ENCODE assay signal across 1 cellular context in the genomic region with DNA sequence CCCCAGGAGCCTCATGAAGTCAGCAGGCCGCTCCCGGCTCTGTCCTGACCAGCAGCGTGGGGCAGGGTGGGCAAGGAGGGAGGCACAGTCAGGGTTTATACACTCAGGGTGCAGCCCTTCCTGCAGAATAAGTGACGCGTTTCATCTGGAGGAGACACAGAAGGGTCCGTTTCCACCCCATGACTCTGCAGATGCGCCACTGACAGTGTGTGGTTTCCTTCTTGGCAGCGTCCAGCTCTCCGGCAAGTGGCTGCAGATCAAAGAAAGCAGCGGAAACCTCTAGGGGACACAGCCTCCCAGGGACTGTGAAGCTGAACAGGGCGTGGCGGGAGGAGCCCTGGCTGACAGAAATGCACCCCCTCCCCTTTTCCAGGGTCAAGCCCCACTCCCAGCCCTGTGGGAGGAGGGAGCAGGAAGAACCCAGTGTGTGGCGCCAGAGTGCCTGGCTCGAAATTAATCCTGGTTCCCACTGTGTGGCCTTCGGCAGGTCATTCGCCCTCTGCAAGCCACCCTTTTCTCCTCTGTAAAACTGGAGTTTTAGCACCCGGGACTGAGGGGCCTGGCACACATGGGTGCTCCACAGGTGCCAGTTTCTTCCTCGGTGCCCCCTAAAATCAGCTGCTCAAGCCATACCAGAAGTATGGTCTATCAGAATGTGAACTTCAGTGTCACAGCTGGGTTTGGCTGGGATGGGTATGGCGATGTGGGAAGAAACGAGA.
A peak's percentile ranks its signal among the peaks of the same experiment; 100 is the strongest.
TF ChIP-seq lines count a peak whose summit lies in the region.

No MANE protein-coding gene starts in this region.

TF ChIP-seq in HepG2, 621 proteins besides CTCF, POLR2A, EP300 and RAD21 (continued from another document and continues in another):
- TF ChIP-seq, protein P1, sequence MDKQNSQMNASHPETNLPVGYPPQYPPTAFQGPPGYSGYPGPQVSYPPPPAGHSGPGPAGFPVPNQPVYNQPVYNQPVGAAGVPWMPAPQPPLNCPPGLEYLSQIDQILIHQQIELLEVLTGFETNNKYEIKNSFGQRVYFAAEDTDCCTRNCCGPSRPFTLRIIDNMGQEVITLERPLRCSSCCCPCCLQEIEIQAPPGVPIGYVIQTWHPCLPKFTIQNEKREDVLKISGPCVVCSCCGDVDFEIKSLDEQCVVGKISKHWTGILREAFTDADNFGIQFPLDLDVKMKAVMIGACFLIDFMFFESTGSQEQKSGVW (CRISPR knock-in tag; IDR thresholded peaks at IDR 0.05; ENCODE audit: borderline replicate concordance), result no peak
- TF ChIP-seq, protein P2, sequence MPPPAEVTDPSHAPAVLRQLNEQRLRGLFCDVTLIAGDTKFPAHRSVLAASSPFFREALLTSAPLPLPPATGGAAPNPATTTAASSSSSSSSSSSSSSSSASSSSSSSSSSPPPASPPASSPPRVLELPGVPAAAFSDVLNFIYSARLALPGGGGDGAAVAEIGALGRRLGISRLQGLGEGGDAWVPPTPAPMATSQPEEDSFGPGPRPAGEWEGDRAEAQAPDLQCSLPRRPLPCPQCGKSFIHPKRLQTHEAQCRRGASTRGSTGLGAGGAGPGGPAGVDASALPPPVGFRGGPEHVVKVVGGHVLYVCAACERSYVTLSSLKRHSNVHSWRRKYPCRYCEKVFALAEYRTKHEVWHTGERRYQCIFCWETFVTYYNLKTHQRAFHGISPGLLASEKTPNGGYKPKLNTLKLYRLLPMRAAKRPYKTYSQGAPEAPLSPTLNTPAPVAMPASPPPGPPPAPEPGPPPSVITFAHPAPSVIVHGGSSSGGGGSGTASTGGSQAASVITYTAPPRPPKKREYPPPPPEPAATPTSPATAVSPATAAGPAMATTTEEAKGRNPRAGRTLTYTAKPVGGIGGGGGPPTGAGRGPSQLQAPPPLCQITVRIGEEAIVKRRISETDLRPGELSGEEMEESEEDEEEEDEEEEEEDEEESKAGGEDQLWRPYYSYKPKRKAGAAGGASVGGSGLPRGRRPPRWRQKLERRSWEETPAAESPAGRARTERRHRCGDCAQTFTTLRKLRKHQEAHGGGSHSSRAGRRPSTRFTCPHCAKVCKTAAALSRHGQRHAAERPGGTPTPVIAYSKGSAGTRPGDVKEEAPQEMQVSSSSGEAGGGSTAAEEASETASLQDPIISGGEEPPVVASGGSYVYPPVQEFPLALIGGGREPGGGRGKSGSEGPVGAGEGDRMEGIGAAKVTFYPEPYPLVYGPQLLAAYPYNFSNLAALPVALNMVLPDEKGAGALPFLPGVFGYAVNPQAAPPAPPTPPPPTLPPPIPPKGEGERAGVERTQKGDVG (CRISPR knock-in tag; IDR thresholded peaks at IDR 0.05; ENCODE audit: borderline replicate concordance), result peak; percentile 71; the same call in 1 of the 2 replicates
- TF ChIP-seq ZBTB38 (CRISPR knock-in tag; IDR thresholded peaks at IDR 0.05) (peak; percentile 87), JUN (CRISPR knock-in tag; IDR thresholded peaks at IDR 0.05) (no peak), SP5 (CRISPR knock-in tag; IDR thresholded peaks at IDR 0.05; ENCODE audit: borderline replicate concordance, low read depth) (peak; percentile 91), ZNF567 (CRISPR knock-in tag; IDR thresholded peaks at IDR 0.05; ENCODE audit: borderline replicate concordance) (peak; percentile 68), ZFY (CRISPR knock-in tag; IDR thresholded peaks at IDR 0.05) (no peak), ZNF530 (CRISPR knock-in tag; IDR thresholded peaks at IDR 0.05; ENCODE audit: low read depth) (no peak), SCMH1 (CRISPR knock-in tag; IDR thresholded peaks at IDR 0.05; ENCODE audit: borderline replicate concordance) (no peak), RBFOX2 (IDR thresholded peaks at IDR 0.05; ENCODE audit: low read depth, low read length) (0 out of 2 replicates have a peak, but pooled peaks have one; percentile 19), FOXA3 (CRISPR knock-in tag; IDR thresholded peaks at IDR 0.05) (peak; percentile 75), ZNF546 (CRISPR knock-in tag; conservative IDR thresholded peaks at IDR 0.05) (no peak; the same call in 1 of the 2 replicates), ZNF274 (CRISPR knock-in tag; IDR thresholded peaks at IDR 0.05) (no peak), AGO1 (IDR thresholded peaks at IDR 0.05; ENCODE audit: low read depth, low read length, poor library complexity, severe bottlenecking) (no peak), GPN1 (CRISPR knock-in tag; IDR thresholded peaks at IDR 0.05; ENCODE audit: borderline replicate concordance) (no peak), ZNF264 (CRISPR knock-in tag; IDR thresholded peaks at IDR 0.05) (peak; percentile 11), ESRRA (CRISPR knock-in tag; IDR thresholded peaks at IDR 0.05; ENCODE audit: low read depth) (peak; percentile 9; the same call in 1 of the 2 replicates), SMAD1 (CRISPR knock-in tag; IDR thresholded peaks at IDR 0.05; ENCODE audit: borderline replicate concordance, low read depth) (peak; percentile 89; the same call in 1 of the 2 replicates), PITX1 (CRISPR knock-in tag; IDR thresholded peaks at IDR 0.05) (peak; percentile 87), ZFP41 (CRISPR knock-in tag; IDR thresholded peaks at IDR 0.05; ENCODE audit: borderline replicate concordance) (no peak), ZNF160 (CRISPR knock-in tag; IDR thresholded peaks at IDR 0.05) (no peak), ZNF629 (CRISPR knock-in tag; conservative IDR thresholded peaks at IDR 0.05) (no peak), NFE2L1 (CRISPR knock-in tag; IDR thresholded peaks at IDR 0.05; ENCODE audit: borderline replicate concordance) (0 out of 2 replicates have a peak, but pooled peaks have one; percentile 46), HMG20B (CRISPR knock-in tag; conservative IDR thresholded peaks at IDR 0.05) (0 out of 2 replicates have a peak, but pooled peaks have one; percentile 51), CBX5 (CRISPR knock-in tag; IDR thresholded peaks at IDR 0.05; ENCODE audit: borderline replicate concordance) (peak; percentile 72), ZMYM4 (CRISPR knock-in tag; IDR thresholded peaks at IDR 0.05) (peak; percentile 52), NFE2 (CRISPR knock-in tag; IDR thresholded peaks at IDR 0.05) (peak; percentile 26), ZNF577 (CRISPR knock-in tag; IDR thresholded peaks at IDR 0.05; ENCODE audit: borderline replicate concordance, low read depth) (no peak), HMG20A (CRISPR knock-in tag; IDR thresholded peaks at IDR 0.05; ENCODE audit: borderline replicate concordance) (peak; percentile 39; the same call in 1 of the 2 replicates), KDM3A (CRISPR knock-in tag; IDR thresholded peaks at IDR 0.05; ENCODE audit: low read depth) (peak; percentile 85; the same call in 1 of the 2 replicates), HNRNPLL (IDR thresholded peaks at IDR 0.05; ENCODE audit: low read depth, low read length, poor library complexity, severe bottlenecking) (no peak), NBN (conservative IDR thresholded peaks at IDR 0.05) (no peak), ZNF563 (CRISPR knock-in tag; IDR thresholded peaks at IDR 0.05) (peak; percentile 36; the same call in 1 of the 2 replicates), ZNF44 (CRISPR knock-in tag; IDR thresholded peaks at IDR 0.05) (0 out of 2 replicates have a peak, but pooled peaks have one; percentile 19), ARHGAP35 (CRISPR knock-in tag; IDR thresholded peaks at IDR 0.05; ENCODE audit: borderline replicate concordance) (no peak), MTF2 (CRISPR knock-in tag; IDR thresholded peaks at IDR 0.05; ENCODE audit: borderline replicate concordance) (no peak), ZNF253 (CRISPR knock-in tag; IDR thresholded peaks at IDR 0.05; ENCODE audit: borderline replicate concordance) (no peak), ZNF383 (CRISPR knock-in tag; IDR thresholded peaks at IDR 0.05; ENCODE audit: borderline replicate concordance) (0 out of 2 replicates have a peak, but pooled peaks have one; percentile 27)
- TF ChIP-seq, protein P3, sequence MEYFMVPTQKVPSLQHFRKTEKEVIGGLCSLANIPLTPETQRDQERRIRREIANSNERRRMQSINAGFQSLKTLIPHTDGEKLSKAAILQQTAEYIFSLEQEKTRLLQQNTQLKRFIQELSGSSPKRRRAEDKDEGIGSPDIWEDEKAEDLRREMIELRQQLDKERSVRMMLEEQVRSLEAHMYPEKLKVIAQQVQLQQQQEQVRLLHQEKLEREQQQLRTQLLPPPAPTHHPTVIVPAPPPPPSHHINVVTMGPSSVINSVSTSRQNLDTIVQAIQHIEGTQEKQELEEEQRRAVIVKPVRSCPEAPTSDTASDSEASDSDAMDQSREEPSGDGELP (IDR thresholded peaks at IDR 0.05; ENCODE audit: borderline replicate concordance, low read depth), result peak; percentile 26; the same call in 1 of the 2 replicates
- TF ChIP-seq, protein P4, sequence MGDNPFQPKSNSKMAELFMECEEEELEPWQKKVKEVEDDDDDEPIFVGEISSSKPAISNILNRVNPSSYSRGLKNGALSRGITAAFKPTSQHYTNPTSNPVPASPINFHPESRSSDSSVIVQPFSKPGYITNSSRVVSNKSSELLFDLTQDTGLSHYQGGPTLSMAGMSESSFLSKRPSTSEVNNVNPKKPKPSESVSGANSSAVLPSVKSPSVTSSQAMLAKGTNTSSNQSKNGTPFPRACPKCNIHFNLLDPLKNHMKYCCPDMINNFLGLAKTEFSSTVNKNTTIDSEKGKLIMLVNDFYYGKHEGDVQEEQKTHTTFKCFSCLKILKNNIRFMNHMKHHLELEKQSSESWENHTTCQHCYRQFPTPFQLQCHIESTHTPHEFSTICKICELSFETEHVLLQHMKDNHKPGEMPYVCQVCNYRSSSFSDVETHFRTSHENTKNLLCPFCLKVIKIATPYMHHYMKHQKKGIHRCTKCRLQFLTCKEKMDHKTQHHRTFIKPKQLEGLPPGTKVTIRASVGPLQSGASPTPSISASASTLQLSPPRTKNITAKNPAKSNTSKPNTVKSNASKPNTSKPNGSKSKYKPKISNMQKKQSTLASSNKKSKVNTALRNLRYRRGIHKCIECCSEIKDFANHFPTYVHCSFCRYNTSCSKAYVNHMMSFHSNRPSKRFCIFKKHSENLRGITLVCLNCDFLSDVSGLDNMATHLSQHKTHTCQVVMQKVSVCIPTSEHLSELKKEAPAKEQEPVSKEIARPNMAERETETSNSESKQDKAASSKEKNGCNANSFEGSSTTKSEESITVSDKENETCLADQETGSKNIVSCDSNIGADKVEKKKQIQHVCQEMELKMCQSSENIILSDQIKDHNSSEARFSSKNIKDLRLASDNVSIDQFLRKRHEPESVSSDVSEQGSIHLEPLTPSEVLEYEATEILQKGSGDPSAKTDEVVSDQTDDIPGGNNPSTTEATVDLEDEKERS (CRISPR knock-in tag; IDR thresholded peaks at IDR 0.05), result 0 out of 2 replicates have a peak, but pooled peaks have one; percentile 37
- TF ChIP-seq, protein P5, sequence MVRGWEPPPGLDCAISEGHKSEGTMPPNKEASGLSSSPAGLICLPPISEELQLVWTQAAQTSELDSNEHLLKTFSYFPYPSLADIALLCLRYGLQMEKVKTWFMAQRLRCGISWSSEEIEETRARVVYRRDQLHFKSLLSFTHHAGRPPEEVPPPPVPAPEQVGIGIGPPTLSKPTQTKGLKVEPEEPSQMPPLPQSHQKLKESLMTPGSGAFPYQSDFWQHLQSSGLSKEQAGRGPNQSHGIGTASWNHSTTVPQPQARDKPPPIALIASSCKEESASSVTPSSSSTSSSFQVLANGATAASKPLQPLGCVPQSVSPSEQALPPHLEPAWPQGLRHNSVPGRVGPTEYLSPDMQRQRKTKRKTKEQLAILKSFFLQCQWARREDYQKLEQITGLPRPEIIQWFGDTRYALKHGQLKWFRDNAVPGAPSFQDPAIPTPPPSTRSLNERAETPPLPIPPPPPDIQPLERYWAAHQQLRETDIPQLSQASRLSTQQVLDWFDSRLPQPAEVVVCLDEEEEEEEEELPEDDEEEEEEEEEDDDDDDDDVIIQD (CRISPR knock-in tag; IDR thresholded peaks at IDR 0.05; ENCODE audit: low read depth), result peak; percentile 87; the same call in 1 of the 2 replicates
- TF ChIP-seq, protein P6, sequence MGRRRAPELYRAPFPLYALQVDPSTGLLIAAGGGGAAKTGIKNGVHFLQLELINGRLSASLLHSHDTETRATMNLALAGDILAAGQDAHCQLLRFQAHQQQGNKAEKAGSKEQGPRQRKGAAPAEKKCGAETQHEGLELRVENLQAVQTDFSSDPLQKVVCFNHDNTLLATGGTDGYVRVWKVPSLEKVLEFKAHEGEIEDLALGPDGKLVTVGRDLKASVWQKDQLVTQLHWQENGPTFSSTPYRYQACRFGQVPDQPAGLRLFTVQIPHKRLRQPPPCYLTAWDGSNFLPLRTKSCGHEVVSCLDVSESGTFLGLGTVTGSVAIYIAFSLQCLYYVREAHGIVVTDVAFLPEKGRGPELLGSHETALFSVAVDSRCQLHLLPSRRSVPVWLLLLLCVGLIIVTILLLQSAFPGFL (CRISPR knock-in tag; IDR thresholded peaks at IDR 0.05), result no peak
- TF ChIP-seq, protein P7, sequence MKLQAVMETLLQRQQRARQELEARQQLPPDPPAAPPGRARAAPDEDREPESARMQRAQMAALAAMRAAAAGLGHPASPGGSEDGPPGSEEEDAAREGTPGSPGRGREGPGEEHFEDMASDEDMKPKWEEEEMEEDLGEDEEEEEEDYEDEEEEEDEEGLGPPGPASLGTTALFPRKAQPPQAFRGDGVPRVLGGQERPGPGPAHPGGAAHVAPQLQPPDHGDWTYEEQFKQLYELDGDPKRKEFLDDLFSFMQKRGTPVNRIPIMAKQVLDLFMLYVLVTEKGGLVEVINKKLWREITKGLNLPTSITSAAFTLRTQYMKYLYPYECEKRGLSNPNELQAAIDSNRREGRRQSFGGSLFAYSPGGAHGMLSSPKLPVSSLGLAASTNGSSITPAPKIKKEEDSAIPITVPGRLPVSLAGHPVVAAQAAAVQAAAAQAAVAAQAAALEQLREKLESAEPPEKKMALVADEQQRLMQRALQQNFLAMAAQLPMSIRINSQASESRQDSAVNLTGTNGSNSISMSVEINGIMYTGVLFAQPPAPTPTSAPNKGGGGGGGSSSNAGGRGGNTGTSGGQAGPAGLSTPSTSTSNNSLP (IDR thresholded peaks at IDR 0.05; ENCODE audit: low read depth, low read length), result peak; percentile 36; the same call in 1 of the 2 replicates
- TF ChIP-seq, protein P8, sequence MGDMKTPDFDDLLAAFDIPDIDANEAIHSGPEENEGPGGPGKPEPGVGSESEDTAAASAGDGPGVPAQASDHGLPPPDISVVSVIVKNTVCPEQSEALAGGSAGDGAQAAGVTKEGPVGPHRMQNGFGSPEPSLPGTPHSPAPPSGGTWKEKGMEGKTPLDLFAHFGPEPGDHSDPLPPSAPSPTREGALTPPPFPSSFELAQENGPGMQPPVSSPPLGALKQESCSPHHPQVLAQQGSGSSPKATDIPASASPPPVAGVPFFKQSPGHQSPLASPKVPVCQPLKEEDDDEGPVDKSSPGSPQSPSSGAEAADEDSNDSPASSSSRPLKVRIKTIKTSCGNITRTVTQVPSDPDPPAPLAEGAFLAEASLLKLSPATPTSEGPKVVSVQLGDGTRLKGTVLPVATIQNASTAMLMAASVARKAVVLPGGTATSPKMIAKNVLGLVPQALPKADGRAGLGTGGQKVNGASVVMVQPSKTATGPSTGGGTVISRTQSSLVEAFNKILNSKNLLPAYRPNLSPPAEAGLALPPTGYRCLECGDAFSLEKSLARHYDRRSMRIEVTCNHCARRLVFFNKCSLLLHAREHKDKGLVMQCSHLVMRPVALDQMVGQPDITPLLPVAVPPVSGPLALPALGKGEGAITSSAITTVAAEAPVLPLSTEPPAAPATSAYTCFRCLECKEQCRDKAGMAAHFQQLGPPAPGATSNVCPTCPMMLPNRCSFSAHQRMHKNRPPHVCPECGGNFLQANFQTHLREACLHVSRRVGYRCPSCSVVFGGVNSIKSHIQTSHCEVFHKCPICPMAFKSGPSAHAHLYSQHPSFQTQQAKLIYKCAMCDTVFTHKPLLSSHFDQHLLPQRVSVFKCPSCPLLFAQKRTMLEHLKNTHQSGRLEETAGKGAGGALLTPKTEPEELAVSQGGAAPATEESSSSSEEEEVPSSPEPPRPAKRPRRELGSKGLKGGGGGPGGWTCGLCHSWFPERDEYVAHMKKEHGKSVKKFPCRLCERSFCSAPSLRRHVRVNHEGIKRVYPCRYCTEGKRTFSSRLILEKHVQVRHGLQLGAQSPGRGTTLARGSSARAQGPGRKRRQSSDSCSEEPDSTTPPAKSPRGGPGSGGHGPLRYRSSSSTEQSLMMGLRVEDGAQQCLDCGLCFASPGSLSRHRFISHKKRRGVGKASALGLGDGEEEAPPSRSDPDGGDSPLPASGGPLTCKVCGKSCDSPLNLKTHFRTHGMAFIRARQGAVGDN (CRISPR knock-in tag; IDR thresholded peaks at IDR 0.05), result peak; percentile 92
